ENCODE assay signal across 8 cellular contexts in the genomic region with DNA sequence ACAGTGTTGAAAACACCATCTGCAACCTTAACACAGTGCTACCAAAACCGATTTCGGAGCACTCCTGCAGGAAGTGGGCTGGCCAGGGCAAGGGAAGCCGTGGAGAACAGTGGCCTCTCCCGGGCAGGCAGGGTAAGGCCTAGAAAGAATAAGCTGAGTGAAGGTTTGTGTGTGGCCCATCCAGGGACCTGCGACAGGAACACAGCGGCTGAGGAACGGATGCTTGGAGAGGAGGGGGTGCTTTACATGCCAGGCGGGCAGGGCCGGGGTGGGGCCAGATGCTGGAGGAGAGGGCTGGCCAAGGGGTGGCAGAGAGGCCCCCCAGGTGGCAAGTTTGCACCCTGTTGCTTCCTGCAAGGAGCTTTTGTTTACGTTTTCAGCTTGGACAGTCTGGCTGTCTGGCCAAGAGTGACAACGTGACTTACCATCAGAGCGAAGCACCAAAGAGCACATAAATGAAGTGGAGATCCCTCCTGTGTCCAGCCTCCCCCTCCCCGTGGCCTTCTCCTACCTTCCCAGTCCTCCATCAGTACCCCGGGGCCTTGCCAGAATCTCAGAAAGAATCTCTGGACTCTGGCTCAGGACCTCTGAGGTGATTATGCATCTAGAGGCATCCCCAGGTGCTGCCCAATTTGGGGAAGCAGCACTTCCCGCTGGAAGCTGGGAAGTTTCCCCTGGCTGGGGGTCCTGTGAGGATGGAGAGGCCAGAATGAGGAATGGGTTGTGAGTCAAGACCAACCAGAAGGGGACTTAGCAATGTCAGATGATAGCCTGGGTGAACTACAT.
DNase-seq lines count a peak whose midpoint lies in the region; ATAC-seq and TF ChIP-seq lines count a peak whose summit lies in the region.

No MANE protein-coding gene starts in this region.

- H3K27ac Mint-ChIP-seq in activated T-cell treated with anti-CD3 and anti-CD28 coated beads, Interleukin-2, amount 50 U/mL, for 72 hours: peak overlapping the region; percentile 79
- H3K27ac Mint-ChIP-seq in natural killer cell: peak overlapping the region; percentile 96 to 98

- peak overlapping the region; percentile 84 to 99 (median 97) for H3K4me2 ChIP-seq in BLaER1 treated with 17β-estradiol and CSF1 and Interleukin-3, amounts not matched to agents 10 nM and 100 nM
- peak overlapping the region; percentile 65 for H3K4me2 ChIP-seq in fibroblast of lung (ENCODE audit: extremely low read depth, insufficient read depth, low read length)

- no peak overlapping the region for H2AFZ ChIP-seq in fibroblast of lung (ENCODE audit: low read length)

- peak; percentile 72 for DNase-seq in HT1080 (ENCODE audit: low read depth)
- peak; percentile 20 for DNase-seq in OCI-M2 (lab: John Stamatoyannopoulos, UW; ENCODE audit: unreplicated experiment)
- DNase-seq in activated T-cell treated with anti-CD3 and anti-CD28 coated beads, Interleukin-2, amount 50 U/mL, for 72 hours: peak; percentile 72 to 76
- peak; percentile 60 to 76 for DNase-seq in fibroblast of lung (ENCODE audit: low read depth in 2 of 2)
- DNase-seq in natural killer cell: peak; percentile 65

- H3K27ac ChIP-seq in BLaER1 treated with 17β-estradiol and CSF1 and Interleukin-3, amounts not matched to agents 10 nM and 100 nM: peak overlapping the region in 9 of 11 experiments; percentile 61 to 87 (median 71); a peak in 18 of 22 replicates
- H3K27ac ChIP-seq in fibroblast of lung (ENCODE audit: insufficient read depth, low read length) (peak overlapping the region; percentile 71), stomach smooth muscle (ENCODE audit: low read length) (peak overlapping the region; percentile 91)

- TF ChIP-seq CTCF in fibroblast of lung (conservative IDR thresholded peaks at IDR 0.05 in 1 of 2, IDR thresholded peaks at IDR 0.05 in 1 of 2; ENCODE audit: low read depth in 1 of 2, low read length in 2 of 2) (peak; percentile 77 to 91), natural killer cell (IDR thresholded peaks at IDR 0.05) (peak; percentile 61)

- no peaks in the 10 kb centered on the region for H3K27me3 ChIP-seq in BLaER1 treated with 17β-estradiol and CSF1 and Interleukin-3, amounts not matched to agents 10 nM and 100 nM
- no peaks in the 10 kb centered on the region for H3K27me3 ChIP-seq in fibroblast of lung (ENCODE audit: control insufficient read depth, insufficient read depth, low read length)
- no peaks in the 10 kb centered on the region for H3K27me3 ChIP-seq in stomach smooth muscle (ENCODE audit: control insufficient read depth in 1 of 2, insufficient read depth in 2 of 2, low read length in 2 of 2)

- H4K20me1 ChIP-seq in BLaER1 treated with 17β-estradiol and CSF1 and Interleukin-3, amounts not matched to agents 10 nM and 100 nM: peaks cover 75 to 100% (median 99%) of the 10 kb centered on the region in 11 experiments; a peak in 21 of 22 replicates
- no peaks in the 10 kb centered on the region for H4K20me1 ChIP-seq in fibroblast of lung (ENCODE audit: control insufficient read depth, extremely low read depth, insufficient read depth, low read length)

- H3K79me2 ChIP-seq in fibroblast of lung (ENCODE audit: control insufficient read depth, insufficient read depth, low read length): peaks cover 36% of the 10 kb centered on the region

- no peaks in the 10 kb centered on the region for H3K9me3 Mint-ChIP-seq in activated T-cell treated with anti-CD3 and anti-CD28 coated beads, Interleukin-2, amount 50 U/mL, for 72 hours
- no peaks in the 10 kb centered on the region for H3K9me3 Mint-ChIP-seq in natural killer cell

- no peaks in the 10 kb centered on the region for H3K27me3 Mint-ChIP-seq in activated T-cell treated with anti-CD3 and anti-CD28 coated beads, Interleukin-2, amount 50 U/mL, for 72 hours (ENCODE audit: low read depth)
- no peaks in the 10 kb centered on the region for H3K27me3 Mint-ChIP-seq in natural killer cell (ENCODE audit: low read depth in 2 of 2)

- ATAC-seq in GM19438 (IDR thresholded peaks at IDR 0.05; ENCODE audit: low read depth, unreplicated experiment) (peak; percentile 51), natural killer cell (peak; percentile 53 to 73 (median 60))
- ATAC-seq in activated T-cell treated with anti-CD3 and anti-CD28 coated beads, Interleukin-2, amount 50 U/mL, for 72 hours (replicated peaks in 1 of 2): peak; percentile 63 to 66

- H3K36me3 Mint-ChIP-seq in activated T-cell treated with anti-CD3 and anti-CD28 coated beads, Interleukin-2, amount 50 U/mL, for 72 hours (ENCODE audit: insufficient read depth in 2 of 2): no peaks in the 10 kb centered on the region
- H3K36me3 Mint-ChIP-seq in natural killer cell: no peaks in the 10 kb centered on the region

- H3K4me1 ChIP-seq in BLaER1 treated with 17β-estradiol and CSF1 and Interleukin-3, amounts not matched to agents 10 nM and 100 nM: peaks cover 35 to 76% (median 68%) of the 10 kb centered on the region in 10 experiments
- H3K4me1 ChIP-seq in fibroblast of lung (ENCODE audit: control insufficient read depth, extremely low read depth, insufficient read depth, low read length) (peaks cover 25% of the 10 kb centered on the region), stomach smooth muscle (ENCODE audit: control insufficient read depth, insufficient read depth, low read length) (peaks cover 61% of the 10 kb centered on the region)

- peak overlapping the region in 10 of 11 experiments; percentile 58 to 81 (median 77); a peak in 20 of 22 replicates for H3K9ac ChIP-seq in BLaER1 treated with 17β-estradiol and CSF1 and Interleukin-3, amounts not matched to agents 10 nM and 100 nM
- H3K9ac ChIP-seq in fibroblast of lung (ENCODE audit: insufficient read depth, low read length): no peak overlapping the region
- peak overlapping the region; percentile 58 to 61 for H3K9ac ChIP-seq in stomach smooth muscle (ENCODE audit: low read length in 2 of 2)

- peak overlapping the region; percentile 96 to 97 for H3K4me3 Mint-ChIP-seq in activated T-cell treated with anti-CD3 and anti-CD28 coated beads, Interleukin-2, amount 50 U/mL, for 72 hours
- peak overlapping the region; percentile 99 for H3K4me3 Mint-ChIP-seq in natural killer cell

- no peaks in the 10 kb centered on the region for H3K9me3 ChIP-seq in BLaER1 treated with 17β-estradiol and CSF1 and Interleukin-3, amounts not matched to agents 10 nM and 100 nM (replicated peaks in 1 of 11)
- no peaks in the 10 kb centered on the region for H3K9me3 ChIP-seq in fibroblast of lung (ENCODE audit: control insufficient read depth, insufficient read depth, low read depth, low read length)
- no peaks in the 10 kb centered on the region for H3K9me3 ChIP-seq in stomach smooth muscle (ENCODE audit: control insufficient read depth in 2 of 2, low read length in 2 of 2)

- peaks cover 0 to 16% (median 0%) of the 10 kb centered on the region in 11 experiments; a peak in 2 of 22 replicates for H3K36me3 ChIP-seq in BLaER1 treated with 17β-estradiol and CSF1 and Interleukin-3, amounts not matched to agents 10 nM and 100 nM
- no peaks in the 10 kb centered on the region for H3K36me3 ChIP-seq in fibroblast of lung (ENCODE audit: control insufficient read depth, insufficient read depth, low read length)
- no peaks in the 10 kb centered on the region for H3K36me3 ChIP-seq in stomach smooth muscle (ENCODE audit: control insufficient read depth in 2 of 2, insufficient read depth in 2 of 2, low read length in 2 of 2)

- peak overlapping the region; percentile 61 to 78 (median 68) for H3K4me3 ChIP-seq in BLaER1 treated with 17β-estradiol and CSF1 and Interleukin-3, amounts not matched to agents 10 nM and 100 nM
- peak overlapping the region; percentile 59 to 70 (median 64) for H3K4me3 ChIP-seq in fibroblast of lung (replicated peaks in 1 of 4; ENCODE audit: control extremely low read depth in 1 of 4, insufficient read depth in 1 of 4, low read depth in 3 of 4, low read length in 4 of 4)
- H3K4me3 ChIP-seq in stomach smooth muscle (ENCODE audit: low read length in 2 of 2): peak overlapping the region; percentile 74 to 82

- intact Hi-C loops in natural killer cell (cut with micrococcal nuclease): no loop called here

- H3K4me1 Mint-ChIP-seq in activated T-cell treated with anti-CD3 and anti-CD28 coated beads, Interleukin-2, amount 50 U/mL, for 72 hours (ENCODE audit: low read depth): peaks cover 56% of the 10 kb centered on the region
- peaks cover 38 to 46% of the 10 kb centered on the region in 2 donors for H3K4me1 Mint-ChIP-seq in natural killer cell

Comparison
In these comparisons a context has a peak if more than half of its experiments do, and no peak if none do; other contexts are left out.
1. Peak in every context shown above with its lines: DNase-seq, ATAC-seq, H3K4me3 ChIP-seq and H3K27ac ChIP-seq.
2. DNase-seq: peak in every context shown above with its lines; median percentile 74 in activated T-cell treated with anti-CD3 and anti-CD28 coated beads, Interleukin-2, amount 50 U/mL, for 72 hours; 72 in HT1080; 68 in fibroblast of lung; 65 in natural killer cell; 20 in OCI-M2.